8 cellular contexts compared by ENCODE assay signal in the genomic region with DNA sequence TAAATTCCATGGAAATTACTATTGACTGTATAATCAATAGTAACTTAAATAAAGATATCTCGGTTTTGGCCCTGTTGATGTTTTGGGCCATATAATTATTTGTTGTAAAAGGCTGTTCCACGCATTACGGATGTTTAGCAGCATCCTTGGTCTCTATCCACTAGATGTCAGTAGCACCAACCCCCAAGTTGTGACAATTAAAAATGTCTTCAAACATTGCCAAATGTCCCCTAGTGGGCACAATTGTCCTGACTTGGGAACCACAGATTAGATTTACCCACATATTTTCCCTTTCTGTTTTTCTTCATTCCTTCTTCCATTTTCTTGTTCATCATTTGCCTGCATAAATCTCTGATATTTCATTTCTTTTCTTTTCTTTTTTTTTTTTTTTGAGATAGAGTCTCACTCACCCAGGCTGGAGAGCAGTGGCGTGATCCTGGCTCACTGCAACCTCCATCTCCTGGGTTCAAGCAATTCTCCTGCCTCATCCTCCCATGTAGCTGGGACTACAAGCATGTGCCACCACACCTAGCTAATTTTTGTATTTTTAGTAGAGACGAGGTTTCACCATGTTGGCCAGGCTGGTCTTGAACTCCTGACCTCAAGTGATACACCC. TPM values are rescaled to one million over a fixed set of nuclear protein-coding genes. Genes with fewer than 3 reads are reported as not detected.
DNase-seq lines count a peak whose midpoint lies in the region; ATAC-seq and TF ChIP-seq lines count a peak whose summit lies in the region.

No MANE protein-coding gene starts in this region.

- peaks cover 46% of the 10 kb centered on the region for H3K27me3 Mint-ChIP-seq in activated CD8-positive, alpha-beta memory T cell treated with anti-CD3 and anti-CD28 coated beads, Interleukin-2, amount 10 ng/mL, durations not matched to agents 7 days and 5 days
- no peaks in the 10 kb centered on the region for H3K27me3 Mint-ChIP-seq in endothelial cell (ENCODE audit: unreplicated experiment)

- BruUV-seq in Panc1 (replicated peaks; lab: Mats Ljungman, UMichigan): no TSS peak

- no peaks in the 10 kb centered on the region for H3K4me1 ChIP-seq in Panc1 (ENCODE audit: control insufficient read depth, insufficient read depth, low read length)

- intact Hi-C loops in Panc1 (cut with micrococcal nuclease; ENCODE audit: unreplicated experiment): loop anchor here (2.0 kb wide), 1 partner anchor 178 kb away; no protein-coding TSS in a partner anchor

- CTCF ChIA-PET in activated CD8-positive, alpha-beta memory T cell treated with anti-CD3 and anti-CD28 coated beads, Interleukin-2, amount 10 ng/mL, durations not matched to agents 7 days and 5 days (lab: Charles Lee): interaction anchor here (1.1 to 1.8 kb wide), 2 partner anchors 178 kb away, joined by 7 to 10 read pairs; no protein-coding TSS in a partner anchor
- CTCF ChIA-PET in Panc1 (lab: Charles Lee): interaction anchor here (0.6 to 0.7 kb wide), 2 partner anchors 159 to 209 kb away, joined by 3 read pairs; no protein-coding TSS in a partner anchor

- H3K4me3 ChIP-seq in Panc1 (ENCODE audit: low read depth in 2 of 2, low read length in 2 of 2): no peak overlapping the region

- H3K36me3 Mint-ChIP-seq in activated CD8-positive, alpha-beta memory T cell treated with anti-CD3 and anti-CD28 coated beads, Interleukin-2, amount 10 ng/mL, durations not matched to agents 7 days and 5 days: no peaks in the 10 kb centered on the region
- no peaks in the 10 kb centered on the region for H3K36me3 Mint-ChIP-seq in endothelial cell (ENCODE audit: low read depth, unreplicated experiment)

- no peak overlapping the region for H3K27ac ChIP-seq in Panc1 (ENCODE audit: low read length)

- no peak overlapping the region for H3K4me3 Mint-ChIP-seq in activated CD8-positive, alpha-beta memory T cell treated with anti-CD3 and anti-CD28 coated beads, Interleukin-2, amount 10 ng/mL, durations not matched to agents 7 days and 5 days
- H3K4me3 Mint-ChIP-seq in endothelial cell (ENCODE audit: unreplicated experiment): no peak overlapping the region

- in situ Hi-C loops in Panc1 (cut with HindIII; ENCODE audit: low pct_unique_long_range_greater_than_20kb, low sequenced_read_pairs): no loop called here

- no peaks in the 10 kb centered on the region for H3K27me3 ChIP-seq in Panc1 (ENCODE audit: control insufficient read depth, insufficient read depth, low read length)

- H3K9me3 Mint-ChIP-seq in activated CD8-positive, alpha-beta memory T cell treated with anti-CD3 and anti-CD28 coated beads, Interleukin-2, amount 10 ng/mL, durations not matched to agents 7 days and 5 days (ENCODE audit: low read depth): no peaks in the 10 kb centered on the region
- no peaks in the 10 kb centered on the region for H3K9me3 Mint-ChIP-seq in endothelial cell (ENCODE audit: unreplicated experiment)

- H3K9me3 ChIP-seq in Panc1 (ENCODE audit: control insufficient read depth, insufficient read depth, low read depth, low read length): no peaks in the 10 kb centered on the region

- H3K4me1 Mint-ChIP-seq in activated CD8-positive, alpha-beta memory T cell treated with anti-CD3 and anti-CD28 coated beads, Interleukin-2, amount 10 ng/mL, durations not matched to agents 7 days and 5 days: no peaks in the 10 kb centered on the region
- H3K4me1 Mint-ChIP-seq in endothelial cell (ENCODE audit: unreplicated experiment): no peaks in the 10 kb centered on the region

- TF ChIP-seq CTCF in Panc1 (IDR thresholded peaks at IDR 0.05) (peak; percentile 85), endothelial cell (IDR thresholded peaks at IDR 0.05; ENCODE audit: unreplicated experiment) (peak; percentile 75)

- DNase-seq in activated CD8-positive, alpha-beta memory T cell treated with anti-CD3 and anti-CD28 coated beads, Interleukin-2, amount 10 ng/mL, durations not matched to agents 7 days and 5 days: no peak
- DNase-seq in activated CD8-positive, alpha-beta memory T cell treated with anti-CD3 and anti-CD28 coated beads, Interleukin-2, amount 50 U/mL, for 4 hours: no peak
- DNase-seq in Panc1 (ENCODE audit: low read depth, low spot score) (peak; percentile 47), endothelial cell (ENCODE audit: low spot score) (peak; percentile 41), pons (ENCODE audit: low spot score) (peak; percentile 32)

- POLR2A ChIA-PET in Panc1 (lab: Charles Lee): no interaction called here

- no peak overlapping the region for H3K27ac Mint-ChIP-seq in activated CD8-positive, alpha-beta memory T cell treated with anti-CD3 and anti-CD28 coated beads, Interleukin-2, amount 10 ng/mL, durations not matched to agents 7 days and 5 days
- no peak overlapping the region for H3K27ac Mint-ChIP-seq in endothelial cell (ENCODE audit: unreplicated experiment)

- peak; percentile 58 for ATAC-seq in activated CD8-positive, alpha-beta memory T cell treated with anti-CD3 and anti-CD28 coated beads, Interleukin-2, amount 10 ng/mL, durations not matched to agents 7 days and 5 days
- ATAC-seq in HG03175 (IDR thresholded peaks at IDR 0.05; ENCODE audit: unreplicated experiment) (peak; percentile 58), Panc1 (peak; percentile 83; the same call in 1 of the 2 replicates), HG03045 (IDR thresholded peaks at IDR 0.05; ENCODE audit: unreplicated experiment) (no peak), GM21786 (IDR thresholded peaks at IDR 0.05; ENCODE audit: unreplicated experiment) (no peak)

- no peaks in the 10 kb centered on the region for H3K36me3 ChIP-seq in Panc1 (ENCODE audit: control insufficient read depth, insufficient read depth, low read length)

RNA-seq across cellular contexts. Expression of gene WFDC8, which starts 13.6 kb away (rescaled TPM):
- total RNA-seq in activated CD8-positive, alpha-beta memory T cell treated with anti-CD3 and anti-CD28 coated beads, Interleukin-2, amount 10 ng/mL, durations not matched to agents 7 days and 5 days: not detected
- total RNA-seq in Panc1 (2021; ENCODE audit: unreplicated experiment) (not detected), endothelial cell (ENCODE audit: unreplicated experiment) (not detected)
- not detected for polyA plus RNA-seq in Panc1 (2012; ENCODE audit: insufficient read length)

RNA-seq across cellular contexts. Expression of gene WFDC10A, which starts 36.9 kb away (rescaled TPM):
- not detected for total RNA-seq in activated CD8-positive, alpha-beta memory T cell treated with anti-CD3 and anti-CD28 coated beads, Interleukin-2, amount 10 ng/mL, durations not matched to agents 7 days and 5 days
- not detected for total RNA-seq in Panc1 (2021; ENCODE audit: unreplicated experiment)
- not detected for polyA plus RNA-seq in Panc1 (2012; ENCODE audit: insufficient read length)
- not detected for total RNA-seq in endothelial cell (ENCODE audit: unreplicated experiment)

RNA-seq across cellular contexts. Expression of gene WFDC9, which starts 38.4 kb away (rescaled TPM):
- not detected for total RNA-seq in activated CD8-positive, alpha-beta memory T cell treated with anti-CD3 and anti-CD28 coated beads, Interleukin-2, amount 10 ng/mL, durations not matched to agents 7 days and 5 days
- not detected for total RNA-seq in Panc1 (2021; ENCODE audit: unreplicated experiment)
- not detected for polyA plus RNA-seq in Panc1 (2012; ENCODE audit: insufficient read length)
- total RNA-seq in endothelial cell (ENCODE audit: unreplicated experiment): not detected

RNA-seq across cellular contexts. Expression of gene EPPIN, which starts 45.5 kb away (rescaled TPM):
- not detected for total RNA-seq in activated CD8-positive, alpha-beta memory T cell treated with anti-CD3 and anti-CD28 coated beads, Interleukin-2, amount 10 ng/mL, durations not matched to agents 7 days and 5 days
- total RNA-seq in Panc1 (2021; ENCODE audit: unreplicated experiment) (not detected), endothelial cell (ENCODE audit: unreplicated experiment) (not detected)
- polyA plus RNA-seq in Panc1 (2012; ENCODE audit: insufficient read length): not detected

RNA-seq across cellular contexts. Expression of gene WFDC6, which starts 53.4 kb away (rescaled TPM):
- total RNA-seq in activated CD8-positive, alpha-beta memory T cell treated with anti-CD3 and anti-CD28 coated beads, Interleukin-2, amount 10 ng/mL, durations not matched to agents 7 days and 5 days: not detected
- total RNA-seq in Panc1 (2021; ENCODE audit: unreplicated experiment): not detected
- not detected for polyA plus RNA-seq in Panc1 (2012; ENCODE audit: insufficient read length)
- total RNA-seq in endothelial cell (ENCODE audit: unreplicated experiment): not detected

Comparison
In these comparisons a context has a peak if more than half of its experiments do, and no peak if none do; other contexts are left out.
1. ATAC-seq: peak in activated CD8-positive, alpha-beta memory T cell treated with anti-CD3 and anti-CD28 coated beads, Interleukin-2, amount 10 ng/mL, durations not matched to agents 7 days and 5 days (single experiment), HG03175 (single experiment) and Panc1 (single experiment); none in HG03045 (single experiment) and GM21786 (single experiment).
2. DNase-seq: peak in Panc1 (single experiment), endothelial cell (single experiment) and pons (single experiment); none in activated CD8-positive, alpha-beta memory T cell treated with anti-CD3 and anti-CD28 coated beads, Interleukin-2, amount 10 ng/mL, durations not matched to agents 7 days and 5 days (single experiment) and activated CD8-positive, alpha-beta memory T cell treated with anti-CD3 and anti-CD28 coated beads, Interleukin-2, amount 50 U/mL, for 4 hours (single experiment).